9 cellular contexts compared by ENCODE assay signal in genomic region chr18:78986018-78986481, GRCh38. TPM values are rescaled to one million over a fixed set of nuclear protein-coding genes. Genes with fewer than 3 reads are reported as not detected.
A peak's percentile ranks its signal among the peaks of the same experiment; 100 is the strongest.
DNase-seq lines count a peak whose midpoint lies in the region; ATAC-seq and TF ChIP-seq lines count a peak whose summit lies in the region.
"Had no signal": no experiment of that assay in that cellular context is flagged by ENCODE, and none has a peak within 500 bp of the region (broad histone marks: within the 10 kb centered on the region; RNA-seq: fewer than 3 reads in every experiment).

No MANE protein-coding gene starts in this region.

- H3K4me1 ChIP-seq in foreskin keratinocyte = no peaks in the 10 kb centered on the region
- H3K4me1 ChIP-seq: parathyroid adenoma had no signal

- ATAC-seq in activated T-cell treated with anti-CD3 and anti-CD28 coated beads, Interleukin-2, amount 50 U/mL, for 72 hours (replicated peaks in 1 of 2) = peak; percentile 25 to 45
- peak; percentile 51 for ATAC-seq in foreskin keratinocyte
- peak in 1 of 2 donors; percentile 46 for ATAC-seq in stimulated activated naive B cell treated with anti-CD40 and anti-IgM and Interleukin-4, amounts not matched to agents 10 μg/mL and 1 μg/mL and 100 μg/mL, for 72 hours (replicated peaks)

- H3K27me3 Mint-ChIP-seq in activated T-cell treated with anti-CD3 and anti-CD28 coated beads, Interleukin-2, amount 50 U/mL, for 72 hours (ENCODE audit: low read depth) = peaks cover 72% of the 10 kb centered on the region
- peaks cover 77% of the 10 kb centered on the region for H3K27me3 Mint-ChIP-seq in activated T-cell treated with anti-CD3 and anti-CD28 coated beads, Interleukin-2, amount 50 U/mL, for 24 hours
- peaks cover 41 to 50% of the 10 kb centered on the region in 2 donors for H3K27me3 Mint-ChIP-seq in stimulated activated naive B cell treated with anti-CD40 and anti-IgM and Interleukin-4, amounts not matched to agents 10 μg/mL and 1 μg/mL and 100 μg/mL, for 72 hours
- peaks cover 19 to 38% (median 29%) of the 10 kb centered on the region in 3 donors for H3K27me3 Mint-ChIP-seq in immature natural killer cell (ENCODE audit: low read depth in 3 of 3)

- H3K27ac ChIP-seq in foreskin keratinocyte = no peak overlapping the region
- H3K27ac ChIP-seq: parathyroid adenoma had no signal

- H3K9me3 Mint-ChIP-seq in activated T-cell treated with anti-CD3 and anti-CD28 coated beads, Interleukin-2, amount 50 U/mL, for 72 hours = no peaks in the 10 kb centered on the region
- no peaks in the 10 kb centered on the region for H3K9me3 Mint-ChIP-seq in activated T-cell treated with anti-CD3 and anti-CD28 coated beads, Interleukin-2, amount 50 U/mL, for 24 hours
- H3K9me3 Mint-ChIP-seq in stimulated activated naive B cell treated with anti-CD40 and anti-IgM and Interleukin-4, amounts not matched to agents 10 μg/mL and 1 μg/mL and 100 μg/mL, for 72 hours = no peaks in the 10 kb centered on the region
- peaks cover 0 to 3% (median 0%) of the 10 kb centered on the region in 6 donors for H3K9me3 Mint-ChIP-seq in immature natural killer cell

- peaks cover 94% of the 10 kb centered on the region for H3K27me3 ChIP-seq in foreskin keratinocyte

- peak in 1 of 2 donors; percentile 20 for DNase-seq in activated T-cell treated with anti-CD3 and anti-CD28 coated beads, Interleukin-2, amount 50 U/mL, for 72 hours
- DNase-seq in activated T-cell treated with anti-CD3 and anti-CD28 coated beads, Interleukin-2, amount 50 U/mL, for 24 hours = no peak
- DNase-seq in NOMO-1 treated with DMSO at 0.1 percent for 48 hours (lab: John Stamatoyannopoulos, UW; ENCODE audit: unreplicated experiment) (peak; percentile 20), foreskin keratinocyte (no peak), immature natural killer cell (no peak), NCI-H187 treated with DMSO at 0.1 percent for 48 hours (lab: John Stamatoyannopoulos, UW) (no peak), GM19240 (ENCODE audit: insufficient read length, low spot score) (no peak)
- no peak for DNase-seq in stimulated activated naive B cell treated with anti-CD40 and anti-IgM and Interleukin-4, amounts not matched to agents 10 μg/mL and 1 μg/mL and 100 μg/mL, for 72 hours

- TF ChIP-seq CTCF in foreskin keratinocyte (conservative IDR thresholded peaks at IDR 0.05) = peak; percentile 59

- H3K27ac Mint-ChIP-seq in activated T-cell treated with anti-CD3 and anti-CD28 coated beads, Interleukin-2, amount 50 U/mL, for 72 hours = no peak overlapping the region
- H3K27ac Mint-ChIP-seq in activated T-cell treated with anti-CD3 and anti-CD28 coated beads, Interleukin-2, amount 50 U/mL, for 24 hours = no peak overlapping the region
- peak overlapping the region; percentile 20 for H3K27ac Mint-ChIP-seq in stimulated activated naive B cell treated with anti-CD40 and anti-IgM and Interleukin-4, amounts not matched to agents 10 μg/mL and 1 μg/mL and 100 μg/mL, for 72 hours
- no peak overlapping the region for H3K27ac Mint-ChIP-seq in immature natural killer cell

- H3K4me1 Mint-ChIP-seq in activated T-cell treated with anti-CD3 and anti-CD28 coated beads, Interleukin-2, amount 50 U/mL, for 72 hours (ENCODE audit: low read depth) = peaks cover 17% of the 10 kb centered on the region
- peaks cover 10% of the 10 kb centered on the region for H3K4me1 Mint-ChIP-seq in activated T-cell treated with anti-CD3 and anti-CD28 coated beads, Interleukin-2, amount 50 U/mL, for 24 hours (ENCODE audit: low read depth)
- peaks cover 0 to 8% of the 10 kb centered on the region in 2 donors for H3K4me1 Mint-ChIP-seq in stimulated activated naive B cell treated with anti-CD40 and anti-IgM and Interleukin-4, amounts not matched to agents 10 μg/mL and 1 μg/mL and 100 μg/mL, for 72 hours
- H3K4me1 Mint-ChIP-seq in immature natural killer cell = peaks cover 5 to 7% of the 10 kb centered on the region in 2 donors

- no peak overlapping the region for H3K4me3 Mint-ChIP-seq in activated T-cell treated with anti-CD3 and anti-CD28 coated beads, Interleukin-2, amount 50 U/mL, for 72 hours
- H3K4me3 Mint-ChIP-seq in activated T-cell treated with anti-CD3 and anti-CD28 coated beads, Interleukin-2, amount 50 U/mL, for 24 hours = no peak overlapping the region
- no peak overlapping the region for H3K4me3 Mint-ChIP-seq in stimulated activated naive B cell treated with anti-CD40 and anti-IgM and Interleukin-4, amounts not matched to agents 10 μg/mL and 1 μg/mL and 100 μg/mL, for 72 hours
- H3K4me3 Mint-ChIP-seq in immature natural killer cell = no peak overlapping the region

- peaks cover 0 to 2% of the 10 kb centered on the region in 2 donors for H3K36me3 Mint-ChIP-seq in activated T-cell treated with anti-CD3 and anti-CD28 coated beads, Interleukin-2, amount 50 U/mL, for 72 hours (ENCODE audit: insufficient read depth in 2 of 2)
- no peaks in the 10 kb centered on the region for H3K36me3 Mint-ChIP-seq in activated T-cell treated with anti-CD3 and anti-CD28 coated beads, Interleukin-2, amount 50 U/mL, for 24 hours (ENCODE audit: low read depth)
- H3K36me3 Mint-ChIP-seq in stimulated activated naive B cell treated with anti-CD40 and anti-IgM and Interleukin-4, amounts not matched to agents 10 μg/mL and 1 μg/mL and 100 μg/mL, for 72 hours = no peaks in the 10 kb centered on the region
- no peaks in the 10 kb centered on the region for H3K36me3 Mint-ChIP-seq in immature natural killer cell

RNA-seq across cellular contexts. Expression of gene SALL3, which starts 6.4 kb away (rescaled TPM):
- total RNA-seq in activated T-cell treated with anti-CD3 and anti-CD28 coated beads, Interleukin-2, amount 50 U/mL, for 72 hours = not detected
- total RNA-seq in foreskin keratinocyte = not detected in 2 replicates
- not detected in 2 replicates for polyA plus RNA-seq in foreskin keratinocyte
- polyA plus RNA-seq in immature natural killer cell = not detected
